Comparison of ENCODE assay signal across 24 cellular contexts in the genomic region with DNA sequence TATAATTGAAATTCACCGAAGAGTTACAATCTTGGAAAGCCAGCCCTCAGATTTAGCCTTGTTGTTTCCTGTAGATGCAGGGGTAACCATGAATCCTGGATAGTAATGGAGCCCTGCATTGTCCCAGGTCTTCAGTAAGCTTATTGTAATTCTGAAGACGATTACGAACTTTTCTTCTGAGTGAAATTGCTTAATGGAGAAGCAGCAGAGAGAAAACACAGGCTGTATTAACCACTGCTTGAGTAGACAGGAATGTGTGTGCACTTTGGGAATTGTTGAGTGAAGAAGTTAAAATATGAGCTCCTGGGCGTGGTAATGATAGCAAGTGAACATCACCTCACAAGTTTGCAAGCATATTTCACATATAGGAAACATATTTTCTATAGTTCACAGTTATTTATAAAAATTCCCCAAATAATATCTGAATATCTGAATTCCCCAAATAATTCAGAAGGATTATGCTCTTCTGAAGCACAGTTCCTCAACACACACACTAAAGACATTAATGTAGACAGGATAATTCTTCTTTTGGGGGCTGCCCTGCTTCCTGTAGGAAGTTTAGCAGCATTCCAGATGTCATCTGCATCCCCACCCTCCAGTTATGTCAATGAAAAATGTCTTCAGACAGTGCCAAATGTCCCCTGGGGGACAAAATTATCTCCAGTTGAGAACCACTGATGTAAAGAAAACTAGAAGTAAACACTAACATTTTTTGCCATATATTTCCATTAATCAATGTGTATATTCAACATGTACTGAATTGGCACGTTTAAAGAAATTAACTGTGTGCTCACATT. TPM values are rescaled to one million over a fixed set of nuclear protein-coding genes. Genes with fewer than 3 reads are reported as not detected.
DNase-seq lines count a peak whose midpoint lies in the region; ATAC-seq, FAIRE-seq and TF ChIP-seq lines count a peak whose summit lies in the region.
"Had no signal": no experiment of that assay in that cellular context is flagged by ENCODE, and none has a peak within 500 bp of the region (broad histone marks: within the 10 kb centered on the region; RNA-seq: fewer than 3 reads in every experiment).

No MANE protein-coding gene starts in this region.

- TF ChIP-seq EP300 in A549 (IDR thresholded peaks at IDR 0.05) = no peak

- TF ChIP-seq RAD21 in A549 (conservative IDR thresholded peaks at IDR 0.05 in 1 of 2, IDR thresholded peaks at IDR 0.05 in 1 of 2) = no peak

- FAIRE-seq in A549 (lab: Jason Lieb, UNC) = peak; percentile 63
- no peak for FAIRE-seq in endothelial cell of umbilical vein (lab: Jason Lieb, UNC)
- FAIRE-seq in RCC 7860 (lab: Jason Lieb, UNC) = no peak
- FAIRE-seq: A204.1 had no signal

- H3K36me3 ChIP-seq in endothelial cell of umbilical vein (ENCODE audit: control insufficient read depth in 2 of 2, extremely low read depth in 1 of 2, insufficient read depth in 2 of 2, low read length in 2 of 2) (peaks cover 0 to 3% of the 10 kb centered on the region in 2 experiments), neural progenitor cell (no peaks in the 10 kb centered on the region)
- H3K36me3 ChIP-seq: thoracic aorta had no signal

- H3K4me3 ChIP-seq in A549 (no peak overlapping the region), endothelial cell of umbilical vein (replicated peaks in 1 of 3; ENCODE audit: insufficient read depth in 1 of 3, low read depth in 1 of 3, low read length in 3 of 3) (no peak overlapping the region), neural progenitor cell (no peak overlapping the region)
- H3K4me3 ChIP-seq: gastroesophageal sphincter, thoracic aorta had no signal

- H3K79me2 ChIP-seq in endothelial cell of umbilical vein (ENCODE audit: control insufficient read depth, insufficient read depth, low read length) = peaks cover 21% of the 10 kb centered on the region
- H3K79me2 ChIP-seq in neural progenitor cell (ENCODE audit: low read depth) = no peaks in the 10 kb centered on the region

- TF ChIP-seq POLR2A in A549 (IDR thresholded peaks at IDR 0.05; ENCODE audit: low read length) (no peak), endothelial cell of umbilical vein (IDR thresholded peaks at IDR 0.05; ENCODE audit: low read depth, low read length) (no peak)

- DNase-seq in A549 (ENCODE audit: low read depth in 1 of 2, low spot score in 1 of 2) = no peak
- peak; percentile 50 for DNase-seq in M059J (ENCODE audit: low read depth)
- DNase-seq in endothelial cell of umbilical vein (ENCODE audit: low read depth, low spot score) = no peak
- DNase-seq in neural progenitor cell (ENCODE audit: low spot score) = peak; percentile 50
- no peak for DNase-seq in RCC 7860 (ENCODE audit: low spot score)
- DNase-seq in NCI-H748 treated with DMSO at 0.1 percent for 48 hours (lab: John Stamatoyannopoulos, UW) = no peak
- DNase-seq: activated CD4-positive, alpha-beta T cell treated with anti-CD3 and anti-CD28 coated beads, Interleukin-2, amount 50 U/mL, for 48 hours; activated T-cell treated with anti-CD3 and anti-CD28 coated beads for 4 hours; CD4-positive, alpha-beta T cell; DMS79; GOT3; left ventricle myocardium superior; NCI-H1436 treated with DMSO at 0.1 percent for 48 hours; posterior cingulate gyrus; T-helper 1 cell had no signal

- peaks cover 8% of the 10 kb centered on the region for H3F3A ChIP-seq in neural progenitor cell (ENCODE audit: low read depth)

- no peaks in the 10 kb centered on the region for H3K36me3 Mint-ChIP-seq in neural progenitor cell
- H3K36me3 Mint-ChIP-seq: activated naive CD4-positive, alpha-beta T cell treated with anti-CD3 and anti-CD28 coated beads, Interleukin-2, amount 50 U/mL, for 72 hours had no signal

- ATAC-seq in A549 = no peak
- no peak for ATAC-seq in GM21390 (IDR thresholded peaks at IDR 0.05; ENCODE audit: unreplicated experiment)
- no peak for ATAC-seq in GM21526 (IDR thresholded peaks at IDR 0.05; ENCODE audit: low FRiP score, unreplicated experiment)
- ATAC-seq: activated naive CD4-positive, alpha-beta T cell treated with anti-CD3 and anti-CD28 coated beads, Interleukin-2, amount 50 U/mL, for 72 hours; gastroesophageal sphincter; left ventricle myocardium superior had no signal

- H3K9me3 Mint-ChIP-seq in neural progenitor cell = no peaks in the 10 kb centered on the region
- H3K9me3 Mint-ChIP-seq: activated naive CD4-positive, alpha-beta T cell treated with anti-CD3 and anti-CD28 coated beads, Interleukin-2, amount 50 U/mL, for 72 hours; CD4-positive, alpha-beta T cell; dendritic cell treated with granulocyte-macrophage colony-stimulating factor and Interleukin-4, amounts not matched to agents 40 ng/mL and 50 ng/mL, for 4 days had no signal

- no peaks in the 10 kb centered on the region for H3K9me3 ChIP-seq in A549
- no peaks in the 10 kb centered on the region for H3K9me3 ChIP-seq in endothelial cell of umbilical vein (replicated peaks; ENCODE audit: control insufficient read depth, insufficient read depth, low read length)
- H3K9me3 ChIP-seq in neural progenitor cell (ENCODE audit: low read depth) = no peaks in the 10 kb centered on the region
- H3K9me3 ChIP-seq: gastroesophageal sphincter, thoracic aorta had no signal

- POLR2A ChIA-PET in A549 (lab: Yijun Ruan, JAX) (interaction anchor here (1.0 to 1.8 kb wide), 3 partner anchors 14 to 233 kb away, joined by 3 to 9 read pairs (median 6); partner anchors contain the start of gene RIN2), endothelial cell of umbilical vein (lab: Charles Lee) (no interaction called here)

- H2AFZ ChIP-seq in endothelial cell of umbilical vein (ENCODE audit: low read depth, low read length) (no peak overlapping the region), neural progenitor cell (replicated peaks) (no peak overlapping the region)

- H3K4me1 ChIP-seq in A549 (peaks cover 69% of the 10 kb centered on the region), endothelial cell of umbilical vein (ENCODE audit: control insufficient read depth, extremely low read depth, insufficient read depth, low read length) (peaks cover 48% of the 10 kb centered on the region), neural progenitor cell (peaks cover 9% of the 10 kb centered on the region)

- no peak overlapping the region for H3K27ac Mint-ChIP-seq in neural progenitor cell
- H3K27ac Mint-ChIP-seq: activated naive CD4-positive, alpha-beta T cell treated with anti-CD3 and anti-CD28 coated beads, Interleukin-2, amount 50 U/mL, for 72 hours; CD4-positive, alpha-beta T cell had no signal

- H4K20me1 ChIP-seq in endothelial cell of umbilical vein (replicated peaks; ENCODE audit: control insufficient read depth, extremely low read depth, insufficient read depth, low read length) = no peaks in the 10 kb centered on the region
- H4K20me1 ChIP-seq in neural progenitor cell (ENCODE audit: low read depth) = no peaks in the 10 kb centered on the region

- peak overlapping the region; percentile 81 to 93 for H3K27ac ChIP-seq in A549
- peak overlapping the region; percentile 95 for H3K27ac ChIP-seq in endothelial cell of umbilical vein (ENCODE audit: insufficient read depth, low read depth, low read length)
- H3K27ac ChIP-seq in neural progenitor cell = no peak overlapping the region
- H3K27ac ChIP-seq: VCaP had no signal

- H3K27me3 ChIP-seq in endothelial cell of umbilical vein (ENCODE audit: control insufficient read depth in 2 of 2, insufficient read depth in 2 of 2, low read length in 2 of 2) = no peaks in the 10 kb centered on the region
- no peaks in the 10 kb centered on the region for H3K27me3 ChIP-seq in neural progenitor cell
- H3K27me3 ChIP-seq: gastroesophageal sphincter had no signal

- CTCF ChIA-PET in A549 (lab: Yijun Ruan, JAX) (interaction anchor here (0.7 to 6.5 kb wide), 6 partner anchors 14 to 207 kb away, joined by 3 to 79 read pairs (median 26); partner anchors contain the start of gene NAA20), endothelial cell of umbilical vein (lab: Charles Lee) (interaction anchor here (1.5 kb wide), 1 partner anchor 18 kb away, joined by 3 read pairs; no protein-coding TSS in a partner anchor)

- H3K4me3 Mint-ChIP-seq in neural progenitor cell = no peak overlapping the region
- H3K4me3 Mint-ChIP-seq: CD4-positive, alpha-beta T cell; dendritic cell treated with granulocyte-macrophage colony-stimulating factor and Interleukin-4, amounts not matched to agents 40 ng/mL and 50 ng/mL, for 4 days had no signal

- TF ChIP-seq CTCF in A549 (IDR thresholded peaks at IDR 0.05) (no peak), endothelial cell of umbilical vein (IDR thresholded peaks at IDR 0.05; ENCODE audit: extremely low read depth in 1 of 2, insufficient read depth in 1 of 2, low read depth in 1 of 2, low read length in 2 of 2) (no peak), neural progenitor cell (IDR thresholded peaks at IDR 0.05) (no peak)

- H3K4me1 Mint-ChIP-seq in neural progenitor cell = peaks cover 43% of the 10 kb centered on the region

- dilution Hi-C loops in endothelial cell of umbilical vein (cut with MboI; ENCODE audit: extremely low pct_ligation_motif_present, low sequenced_read_pairs) = loop anchor here (25.0 kb wide), 1 partner anchor 179 kb away; no protein-coding TSS in a partner anchor

- H3K4me2 ChIP-seq in A549 = peak overlapping the region; percentile 88
- peak overlapping the region; percentile 59 for H3K4me2 ChIP-seq in endothelial cell of umbilical vein (ENCODE audit: insufficient read depth, low read length)
- H3K4me2 ChIP-seq in neural progenitor cell = no peak overlapping the region

- H3K9ac ChIP-seq in endothelial cell of umbilical vein (replicated peaks; ENCODE audit: extremely low read depth, insufficient read depth, low read length) (no peak overlapping the region), neural progenitor cell (no peak overlapping the region)

- WGBS in A549 (ENCODE audit: missing lambda C conversion rate) = 73% methylated on average over 5 of the region's 5 CpGs

- intact Hi-C loops in endothelial cell of umbilical vein (cut with micrococcal nuclease) = no loop called here

- no peaks in the 10 kb centered on the region for H3K9me1 ChIP-seq in endothelial cell of umbilical vein (replicated peaks; ENCODE audit: control insufficient read depth, extremely low read depth, insufficient read depth, low read length)

- BruUV-seq in endothelial cell of umbilical vein (replicated peaks; lab: Mats Ljungman, UMichigan) = no TSS peak

- no peaks in the 10 kb centered on the region for H3K27me3 Mint-ChIP-seq in neural progenitor cell (ENCODE audit: insufficient read depth, low read depth)
- H3K27me3 Mint-ChIP-seq: brain; dendritic cell treated with granulocyte-macrophage colony-stimulating factor and Interleukin-4, amounts not matched to agents 40 ng/mL and 50 ng/mL, for 4 days had no signal

RNA-seq across cellular contexts. Expression of gene NAA20, which starts 26.1 kb away (rescaled TPM):
- 154 and 219 TPM in 2 replicates for polyA plus RNA-seq in A549 (2011; rRNA removed)
- 110 and 115 TPM in 2 replicates for polyA plus RNA-seq in A549 (2012; cell fraction: cytosol; rRNA removed)
- polyA plus RNA-seq in A549 (2012; cell fraction: nucleus; rRNA removed) = 44.7 and 53.1 TPM in 2 replicates
- polyA plus RNA-seq in A549 (2017; fragmentation: RNase III; extraction: RNeasy Plus Mini Kit Qiagen cat#74134 plus additional on column Dnase treatment) = 174 to 202 TPM (median 175 TPM) in 3 replicates
- 38.3 and 41.6 TPM in 2 replicates for polyA minus RNA-seq in A549 (2011; rRNA and poly(A)+ RNA removed)
- total RNA-seq in M059J (2014; rRNA removed; shearing (Covaris generic)) = 103 and 135 TPM in 2 replicates
- 73.4 and 77.3 TPM in 2 replicates for total RNA-seq in endothelial cell of umbilical vein
- 41.8 and 48.6 TPM in 2 replicates for polyA plus RNA-seq in endothelial cell of umbilical vein
- polyA plus RNA-seq in endothelial cell of umbilical vein (2011; cell fraction: cytosol; rRNA removed) = 60.3 and 60.5 TPM in 2 replicates
- polyA plus RNA-seq in endothelial cell of umbilical vein (2011; cell fraction: nucleus; rRNA removed) = 24.9 and 32.6 TPM in 2 replicates
- polyA plus RNA-seq in endothelial cell of umbilical vein (2012) = 78.1 and 122 TPM in 2 replicates
- 26.9 and 38.6 TPM in 2 replicates for polyA minus RNA-seq in endothelial cell of umbilical vein
- 16.4 TPM for polyA minus RNA-seq in endothelial cell of umbilical vein (2011; cell fraction: cytosol; rRNA and poly(A)+ RNA removed)
- polyA minus RNA-seq in endothelial cell of umbilical vein (2011; cell fraction: nucleus; rRNA and poly(A)+ RNA removed) = 24.4 and 25.2 TPM in 2 replicates
- 23.2 and 39.9 TPM in 2 replicates for total RNA-seq in neural progenitor cell (ENCODE audit: low replicate concordance)

Comparison
In these comparisons a context has a peak if more than half of its experiments do, and no peak if none do; other contexts are left out.
1. DNase-seq: peak in M059J (single experiment) and neural progenitor cell (single experiment); none in A549 (0 of 2), endothelial cell of umbilical vein (single experiment), RCC 7860 (single experiment) and NCI-H748 treated with DMSO at 0.1 percent for 48 hours (single experiment).